ENCODE assay signal across 12 cellular contexts in the genomic region with DNA sequence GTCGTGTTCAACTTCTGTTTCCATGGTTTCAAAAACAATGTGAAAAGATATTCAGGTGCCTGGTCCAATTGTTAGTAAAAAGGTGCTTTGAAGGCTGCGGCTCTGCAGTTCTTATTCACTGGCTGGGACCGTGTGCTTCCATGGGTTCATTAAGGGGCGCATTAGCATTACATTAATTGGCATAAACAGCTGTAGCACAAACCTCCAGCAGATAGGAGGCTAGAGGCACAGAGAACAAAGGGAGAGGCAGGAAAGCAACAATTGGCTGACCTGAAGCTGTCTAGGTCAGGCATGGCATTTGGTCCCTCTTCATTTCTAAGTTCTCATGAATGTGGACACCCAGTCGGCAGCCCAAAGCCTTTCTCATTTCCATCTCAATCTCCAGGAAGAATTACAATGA. TPM values are rescaled to one million over a fixed set of nuclear protein-coding genes. Genes with fewer than 3 reads are reported as not detected.
DNase-seq lines count a peak whose midpoint lies in the region; ATAC-seq and TF ChIP-seq lines count a peak whose summit lies in the region.
"Had no signal": no experiment of that assay in that cellular context is flagged by ENCODE, and none has a peak within 500 bp of the region (broad histone marks: within the 10 kb centered on the region; RNA-seq: fewer than 3 reads in every experiment).

No MANE protein-coding gene starts in this region.

- no peaks in the 10 kb centered on the region for H3K27me3 ChIP-seq in testis
- H3K27me3 ChIP-seq: BE2C, Peyer's patch, right lobe of liver had no signal

- no peak overlapping the region for H3K27ac ChIP-seq in testis
- H3K27ac ChIP-seq: Peyer's patch, right lobe of liver had no signal

- no peak overlapping the region for H3K4me3 Mint-ChIP-seq in endothelial cell (ENCODE audit: unreplicated experiment)

- no peaks in the 10 kb centered on the region for H3K36me3 Mint-ChIP-seq in endothelial cell (ENCODE audit: low read depth, unreplicated experiment)

- DNase-seq in endothelial cell (ENCODE audit: low spot score) (no peak), NCI-H1694 treated with DMSO at 0.1 percent for 48 hours (lab: John Stamatoyannopoulos, UW) (no peak), testis (no peak), SW480 (ENCODE audit: low spot score) (no peak), NCI-H748 treated with DMSO at 0.1 percent for 48 hours (lab: John Stamatoyannopoulos, UW) (no peak)
- DNase-seq: BE2C, foreskin melanocyte, Peyer's patch, right lobe of liver had no signal

- intact Hi-C loops in testis (cut with DNase I; ENCODE audit: low total_unique reads), result no loop called here

- ATAC-seq in GM18517 (IDR thresholded peaks at IDR 0.05; ENCODE audit: unreplicated experiment), result peak; percentile 15
- peak; percentile 15 for ATAC-seq in GM21737 (IDR thresholded peaks at IDR 0.05; ENCODE audit: unreplicated experiment)
- ATAC-seq in HG03280 (IDR thresholded peaks at IDR 0.05; ENCODE audit: unreplicated experiment), result peak; percentile 48
- ATAC-seq: right lobe of liver had no signal

- no peak for TF ChIP-seq CTCF in endothelial cell (IDR thresholded peaks at IDR 0.05; ENCODE audit: unreplicated experiment)
- no peak for TF ChIP-seq CTCF in testis (IDR thresholded peaks at IDR 0.05)

- H3K9me3 ChIP-seq in testis, result no peaks in the 10 kb centered on the region
- H3K9me3 ChIP-seq: BE2C, Peyer's patch, right lobe of liver had no signal

- no peaks in the 10 kb centered on the region for H3K4me1 ChIP-seq in testis
- H3K4me1 ChIP-seq: BE2C, Peyer's patch had no signal

- no peaks in the 10 kb centered on the region for H3K9me3 Mint-ChIP-seq in endothelial cell (ENCODE audit: unreplicated experiment)

- TF ChIP-seq POLR2A in testis (IDR thresholded peaks at IDR 0.05), result no peak

- H3K27me3 Mint-ChIP-seq in endothelial cell (ENCODE audit: unreplicated experiment), result peaks cover 3% of the 10 kb centered on the region

- H3K4me1 Mint-ChIP-seq in endothelial cell (ENCODE audit: unreplicated experiment), result peaks cover 14% of the 10 kb centered on the region

- peak overlapping the region; percentile 96 for H3K27ac Mint-ChIP-seq in endothelial cell (ENCODE audit: unreplicated experiment)

- no peaks in the 10 kb centered on the region for H3K36me3 ChIP-seq in testis (ENCODE audit: low read depth, missing control alignments)
- H3K36me3 ChIP-seq: BE2C, Peyer's patch, right lobe of liver had no signal

- H3K4me3 ChIP-seq in testis, result no peak overlapping the region
- H3K4me3 ChIP-seq: Peyer's patch, right lobe of liver had no signal

- 74 to 80% methylated on average over 5 of the region's 5 CpGs for WGBS in testis, 2 donors

RNA-seq across cellular contexts. Expression of a gene that starts 16.6 kb away (rescaled TPM):
- total RNA-seq in endothelial cell (ENCODE audit: unreplicated experiment) (58.3 TPM), testis (10 to 100 TPM; 63.2 to 80.9 TPM)
- 60.1 TPM for polyA plus RNA-seq in testis (ENCODE audit: insufficient read depth, low read depth, low replicate concordance)
